In the genomic region with DNA sequence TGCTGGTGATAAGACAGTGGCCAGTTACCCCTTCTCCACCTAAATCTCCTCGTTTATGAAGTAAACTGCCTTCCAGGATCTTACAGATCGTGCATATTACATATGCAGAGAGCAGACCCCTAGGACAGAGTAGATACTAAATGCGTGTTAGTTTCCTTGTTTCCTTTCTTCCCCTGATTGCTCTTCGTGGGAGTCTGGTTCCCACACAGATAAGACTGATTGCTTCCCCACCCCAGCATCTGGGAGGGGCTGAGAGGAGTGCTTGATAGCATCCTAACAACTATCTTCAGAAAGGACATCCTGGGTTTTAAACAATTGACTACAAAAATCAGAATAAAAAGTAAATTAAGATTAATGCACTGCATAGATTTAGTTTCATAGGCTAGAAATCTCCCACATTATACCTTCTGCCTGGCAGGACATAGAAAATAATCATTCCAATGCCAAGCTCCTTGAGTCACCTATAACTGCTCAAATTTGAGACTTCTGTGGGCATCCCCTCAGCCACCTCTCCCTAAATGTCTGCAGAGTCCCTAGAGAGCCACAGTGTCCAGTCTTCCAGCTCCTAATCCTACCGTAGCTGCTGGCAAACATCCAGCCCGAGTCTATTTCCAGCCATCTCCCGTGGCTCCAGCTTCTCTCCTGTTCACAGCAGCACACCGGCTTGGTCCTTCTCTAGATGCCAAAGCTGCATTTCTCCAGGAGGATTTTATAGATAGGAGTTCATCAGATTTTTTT, we compare ENCODE assay signal across 18 cellular contexts.
DNase-seq lines count a peak whose midpoint lies in the region; ATAC-seq and TF ChIP-seq lines count a peak whose summit lies in the region.
"Had no signal": no experiment of that assay in that cellular context is flagged by ENCODE, and none has a peak within 500 bp of the region (broad histone marks: within the 10 kb centered on the region; RNA-seq: fewer than 3 reads in every experiment).

No MANE protein-coding gene starts in this region.

- H3K4me2 ChIP-seq in mesendoderm (ENCODE audit: low read length): no peak overlapping the region

- peaks cover 4% of the 10 kb centered on the region for H3K9me3 Mint-ChIP-seq in activated CD4-positive, alpha-beta T cell treated with anti-CD3 and anti-CD28 coated beads, Interleukin-2, amount 10 ng/mL, durations not matched to agents 7 days and 5 days
- H3K9me3 Mint-ChIP-seq in type B pancreatic cell: no peaks in the 10 kb centered on the region

- CTCF ChIA-PET in activated CD4-positive, alpha-beta T cell treated with anti-CD3 and anti-CD28 coated beads, Interleukin-2, amount 10 ng/mL, durations not matched to agents 7 days and 5 days (lab: Charles Lee): interaction anchor here (0.7 kb wide), 1 partner anchor 9 kb away, joined by 4 read pairs; no protein-coding TSS in a partner anchor

- H3K36me3 Mint-ChIP-seq in activated CD4-positive, alpha-beta T cell treated with anti-CD3 and anti-CD28 coated beads, Interleukin-2, amount 10 ng/mL, durations not matched to agents 7 days and 5 days (ENCODE audit: low read depth): no peaks in the 10 kb centered on the region
- H3K36me3 Mint-ChIP-seq in type B pancreatic cell: no peaks in the 10 kb centered on the region
- H3K36me3 Mint-ChIP-seq: CD4-positive, CD25-positive, alpha-beta regulatory T cell had no signal

- H3K9ac ChIP-seq in mesendoderm (ENCODE audit: low read length): no peak overlapping the region

- H3K79me1 ChIP-seq in mesendoderm (ENCODE audit: low read length): no peaks in the 10 kb centered on the region

- H3K27me3 Mint-ChIP-seq in activated CD4-positive, alpha-beta T cell treated with anti-CD3 and anti-CD28 coated beads, Interleukin-2, amount 10 ng/mL, durations not matched to agents 7 days and 5 days: no peaks in the 10 kb centered on the region
- peaks cover 4% of the 10 kb centered on the region for H3K27me3 Mint-ChIP-seq in type B pancreatic cell
- H3K27me3 Mint-ChIP-seq: CD4-positive, CD25-positive, alpha-beta regulatory T cell had no signal

- TF ChIP-seq CTCF in heart right ventricle (IDR thresholded peaks at IDR 0.05): no peak
- TF ChIP-seq CTCF in type B pancreatic cell (conservative IDR thresholded peaks at IDR 0.05): no peak

- intact Hi-C loops in heart right ventricle (cut with DNase I): no loop called here

- no peak overlapping the region for H3K4me3 Mint-ChIP-seq in activated CD4-positive, alpha-beta T cell treated with anti-CD3 and anti-CD28 coated beads, Interleukin-2, amount 10 ng/mL, durations not matched to agents 7 days and 5 days
- H3K4me3 Mint-ChIP-seq in type B pancreatic cell: no peak overlapping the region
- H3K4me3 Mint-ChIP-seq: CD4-positive, CD25-positive, alpha-beta regulatory T cell had no signal

- H3K27ac ChIP-seq in heart right ventricle (peak overlapping the region in 1 of 10 donors; percentile 56), mesendoderm (ENCODE audit: low read depth, low read length) (no peak overlapping the region)
- H3K27ac ChIP-seq: SJCRH30 had no signal

- peaks cover 0 to 15% (median 6%) of the 10 kb centered on the region in 9 donors for H3K4me1 ChIP-seq in heart right ventricle
- peaks cover 2% of the 10 kb centered on the region for H3K4me1 ChIP-seq in mesendoderm (ENCODE audit: control insufficient read depth, low read depth, low read length)
- H3K4me1 ChIP-seq: BE2C, SJCRH30 had no signal

- no peaks in the 10 kb centered on the region for H3K27me3 ChIP-seq in heart right ventricle
- no peaks in the 10 kb centered on the region for H3K27me3 ChIP-seq in mesendoderm (ENCODE audit: insufficient read depth, low read length, poor library complexity)
- H3K27me3 ChIP-seq: BE2C, MG63, SJCRH30 had no signal

- no peak overlapping the region for H4K8ac ChIP-seq in mesendoderm (ENCODE audit: low read depth, low read length)

- no peak overlapping the region for H2AK5ac ChIP-seq in mesendoderm (ENCODE audit: low read length)

- no peak overlapping the region for H3K56ac ChIP-seq in mesendoderm (ENCODE audit: low read length)

- no peaks in the 10 kb centered on the region for H3K4me1 Mint-ChIP-seq in activated CD4-positive, alpha-beta T cell treated with anti-CD3 and anti-CD28 coated beads, Interleukin-2, amount 10 ng/mL, durations not matched to agents 7 days and 5 days
- H3K4me1 Mint-ChIP-seq in type B pancreatic cell (ENCODE audit: unreplicated experiment): peaks cover 4% of the 10 kb centered on the region
- H3K4me1 Mint-ChIP-seq: CD4-positive, CD25-positive, alpha-beta regulatory T cell had no signal

- H2BK120ac ChIP-seq in mesendoderm (ENCODE audit: low read depth, low read length): no peak overlapping the region

- no peak overlapping the region for H3K23ac ChIP-seq in mesendoderm (ENCODE audit: low read length)

- H3K9me3 ChIP-seq in heart right ventricle: no peaks in the 10 kb centered on the region
- H3K9me3 ChIP-seq: BE2C, MG63, SJCRH30 had no signal

- H3K4me3 ChIP-seq in heart right ventricle: no peak overlapping the region
- H3K4me3 ChIP-seq in mesendoderm (ENCODE audit: low read length): no peak overlapping the region
- H3K4me3 ChIP-seq: K562, MG63, SJCRH30 had no signal

- POLR2A ChIA-PET in activated CD4-positive, alpha-beta T cell treated with anti-CD3 and anti-CD28 coated beads, Interleukin-2, amount 10 ng/mL, durations not matched to agents 7 days and 5 days (lab: Charles Lee): no interaction called here

- H3K4ac ChIP-seq in mesendoderm (ENCODE audit: low read depth, low read length): no peak overlapping the region

- H2BK15ac ChIP-seq in mesendoderm (replicated peaks; ENCODE audit: low read depth): no peak overlapping the region

- no peak overlapping the region for H4K5ac ChIP-seq in mesendoderm (ENCODE audit: low read length)

- H2BK5ac ChIP-seq in mesendoderm (ENCODE audit: low read length): no peak overlapping the region

- no peaks in the 10 kb centered on the region for H3K79me2 ChIP-seq in mesendoderm (ENCODE audit: control insufficient read depth, insufficient read depth, low read length)

- peak overlapping the region; percentile 14 for H3K27ac Mint-ChIP-seq in activated CD4-positive, alpha-beta T cell treated with anti-CD3 and anti-CD28 coated beads, Interleukin-2, amount 10 ng/mL, durations not matched to agents 7 days and 5 days
- H3K27ac Mint-ChIP-seq in type B pancreatic cell: peak overlapping the region; percentile 45
- H3K27ac Mint-ChIP-seq: CD4-positive, CD25-positive, alpha-beta regulatory T cell had no signal

- H3K18ac ChIP-seq in mesendoderm (ENCODE audit: low read length): no peak overlapping the region

- H3K36me3 ChIP-seq in heart right ventricle: no peaks in the 10 kb centered on the region
- no peaks in the 10 kb centered on the region for H3K36me3 ChIP-seq in mesendoderm (ENCODE audit: control insufficient read depth, insufficient read depth, low read length)
- H3K36me3 ChIP-seq: BE2C, MG63, SJCRH30 had no signal

- 16% methylated on average over 8 of the region's 8 CpGs for WGBS in heart right ventricle, 2 donors
- WGBS in mesendoderm (ENCODE audit: extremely low coverage, insufficient coverage, low lambda C conversion rate): no CpG with 5 or more reads among the region's 8 CpGs

- no peak for DNase-seq in activated CD4-positive, alpha-beta T cell treated with anti-CD3 and anti-CD28 coated beads, Interleukin-2, amount 10 ng/mL, durations not matched to agents 7 days and 5 days
- no peak for DNase-seq in activated CD4-positive, alpha-beta T cell treated with anti-CD3 and anti-CD28 coated beads, Interleukin-2, amount 50 U/mL, for 4 hours
- DNase-seq in heart right ventricle (peak; percentile 46 to 70), mesendoderm (peak; percentile 55), type B pancreatic cell (ENCODE audit: extremely low spot score, unreplicated experiment) (no peak)
- DNase-seq: BE2C; CD4-positive, CD25-positive, alpha-beta regulatory T cell; DMS79 treated with DMSO at 0.1 percent for 48 hours; H7; MG63; NCI-H1417; NCI-H1694 treated with DMSO at 0.1 percent for 48 hours; NK-92 treated with Interleukin-12 subunit alpha and Interleukin-12 subunit beta, amount 100 ng/mL, for 24 hours had no signal

- ATAC-seq in heart right ventricle (peak in 6 of 8 donors; percentile 63 to 87 (median 82)), GM18498 (IDR thresholded peaks at IDR 0.05; ENCODE audit: unreplicated experiment) (no peak), GM18873 (IDR thresholded peaks at IDR 0.05; ENCODE audit: low FRiP score, unreplicated experiment) (no peak)
- ATAC-seq: K562, Panc1 had no signal

Comparison
In these comparisons a context has a peak if more than half of its experiments do, and no peak if none do; other contexts are left out.
1. DNase-seq: peak in heart right ventricle (2 of 2) and mesendoderm (single experiment); none in activated CD4-positive, alpha-beta T cell treated with anti-CD3 and anti-CD28 coated beads, Interleukin-2, amount 10 ng/mL, durations not matched to agents 7 days and 5 days (single experiment), activated CD4-positive, alpha-beta T cell treated with anti-CD3 and anti-CD28 coated beads, Interleukin-2, amount 50 U/mL, for 4 hours (0 of 2) and type B pancreatic cell (single experiment).
2. ATAC-seq: peak in heart right ventricle (6 of 8); none in GM18498 (single experiment) and GM18873 (single experiment).